28 cellular contexts compared by ENCODE assay signal in genomic region chr13:40911341-40911740, GRCh38.
"Had no signal": no experiment of that assay in that cellular context is flagged by ENCODE, and none has a peak within 500 bp of the region (broad histone marks: within the 10 kb centered on the region; RNA-seq: fewer than 3 reads in every experiment).

No MANE protein-coding gene starts in this region.

- H3K27me3 Mint-ChIP-seq: activated B cell treated with CpG ODN at 0.5 μM for 24 hours; activated CD4-positive, alpha-beta memory T cell treated with anti-CD3 and anti-CD28 coated beads for 36 hours; activated CD4-positive, alpha-beta T cell treated with anti-CD3 and anti-CD28 coated beads, Interleukin-2, amount 10 ng/mL, durations not matched to agents 24 days and 14 days; activated naive CD8-positive, alpha-beta T cell treated with anti-CD3 and anti-CD28 coated beads, Interleukin-2, amount 50 U/mL, for 24 hours; brain had no signal

- H3K27ac ChIP-seq: KMS-11 had no signal

- FAIRE-seq: astrocyte had no signal

- H3K9ac ChIP-seq: KMS-11 had no signal

- H3K27me3 ChIP-seq: MG63 had no signal

- H3K9me3 ChIP-seq: MG63 had no signal

- DNase-seq: activated B cell treated with CpG ODN at 0.5 μM for 24 hours; activated CD4-positive, alpha-beta memory T cell treated with anti-CD3 and anti-CD28 coated beads for 36 hours; activated CD4-positive, alpha-beta T cell treated with anti-CD3 and anti-CD28 coated beads for 1 hour; activated CD4-positive, alpha-beta T cell treated with anti-CD3 and anti-CD28 coated beads, Interleukin-2, amount 10 ng/mL, durations not matched to agents 24 days and 14 days; activated CD8-positive, alpha-beta memory T cell treated with anti-CD3 and anti-CD28 coated beads for 24 hours; activated naive CD4-positive, alpha-beta T cell treated with anti-CD3 and anti-CD28 coated beads, Interleukin-2, amount 50 U/mL, for 16 hours; activated naive CD8-positive, alpha-beta T cell treated with anti-CD3 and anti-CD28 coated beads, Interleukin-2, amount 50 U/mL, for 24 hours; activated T-cell treated with anti-CD3 and anti-CD28 coated beads, Interleukin-2, amount 50 U/mL, for 48 hours; amygdala; MG63; MV-4-11; NCI-H1092 treated with DMSO at 0.1 percent for 48 hours; NCI-H1417 treated with DMSO at 0.1 percent for 48 hours; NCI-H1694; NCI-H2029; NCI-H2107; NCI-H2171 treated with DMSO at 0.1 percent for 48 hours; NCI-H226; NCI-H510A; NCI-H526 treated with DMSO at 0.1 percent for 48 hours; NCI-H82; OCI-M1; RPMI8226; T-helper 9 cell had no signal

- H3K4me2 ChIP-seq: KMS-11 had no signal

- H3K36me3 ChIP-seq: MG63 had no signal

- H3K36me3 Mint-ChIP-seq: brain had no signal

- H3K4me1 Mint-ChIP-seq: brain had no signal

- H3K9me3 Mint-ChIP-seq: activated B cell treated with CpG ODN at 0.5 μM for 24 hours; activated CD4-positive, alpha-beta memory T cell treated with anti-CD3 and anti-CD28 coated beads for 36 hours; activated CD4-positive, alpha-beta T cell treated with anti-CD3 and anti-CD28 coated beads, Interleukin-2, amount 10 ng/mL, durations not matched to agents 24 days and 14 days; activated naive CD8-positive, alpha-beta T cell treated with anti-CD3 and anti-CD28 coated beads, Interleukin-2, amount 50 U/mL, for 24 hours; brain; T-helper 1 cell treated with Interleukin-12 subunit alpha and Interleukin-12 subunit beta and Interleukin-4 antibody, amounts not matched to agents 30 μg/mL and 1 μg/mL, for 36 hours had no signal

- H3K27ac Mint-ChIP-seq: activated B cell treated with CpG ODN at 0.5 μM for 24 hours; activated CD4-positive, alpha-beta T cell treated with anti-CD3 and anti-CD28 coated beads, Interleukin-2, amount 10 ng/mL, durations not matched to agents 24 days and 14 days; activated naive CD8-positive, alpha-beta T cell treated with anti-CD3 and anti-CD28 coated beads, Interleukin-2, amount 50 U/mL, for 24 hours; brain; T-helper 1 cell treated with Interleukin-12 subunit alpha and Interleukin-12 subunit beta and Interleukin-4 antibody, amounts not matched to agents 30 μg/mL and 1 μg/mL, for 36 hours had no signal

- H3K4me3 ChIP-seq: MG63 had no signal

- H3K4me3 Mint-ChIP-seq: activated B cell treated with CpG ODN at 0.5 μM for 24 hours; activated CD4-positive, alpha-beta memory T cell treated with anti-CD3 and anti-CD28 coated beads for 36 hours; activated CD4-positive, alpha-beta T cell treated with anti-CD3 and anti-CD28 coated beads, Interleukin-2, amount 10 ng/mL, durations not matched to agents 24 days and 14 days; activated naive CD8-positive, alpha-beta T cell treated with anti-CD3 and anti-CD28 coated beads, Interleukin-2, amount 50 U/mL, for 24 hours; brain; T-helper 1 cell treated with Interleukin-12 subunit alpha and Interleukin-12 subunit beta and Interleukin-4 antibody, amounts not matched to agents 30 μg/mL and 1 μg/mL, for 36 hours had no signal
